Comparison of ENCODE assay signal across 8 cellular contexts in genomic region chr5:36875051-36875788, GRCh38. TPM values are rescaled to one million over a fixed set of nuclear protein-coding genes. Genes with fewer than 3 reads are reported as not detected.
A peak's percentile ranks its signal among the peaks of the same experiment; 100 is the strongest.
DNase-seq lines count a peak whose midpoint lies in the region; ATAC-seq and TF ChIP-seq lines count a peak whose summit lies in the region.

No MANE protein-coding gene starts in this region.

- H3K27me3 Mint-ChIP-seq in CD4-positive, alpha-beta T cell: no peaks in the 10 kb centered on the region
- peaks cover 2% of the 10 kb centered on the region for H3K27me3 Mint-ChIP-seq in HFFc6 (ENCODE audit: insufficient read depth)
- H3K27me3 Mint-ChIP-seq in type B pancreatic cell: no peaks in the 10 kb centered on the region

- H3K9me3 ChIP-seq in CD4-positive, alpha-beta T cell (ENCODE audit: control insufficient read depth, low read length): no peaks in the 10 kb centered on the region
- no peaks in the 10 kb centered on the region for H3K9me3 ChIP-seq in Panc1 (ENCODE audit: control insufficient read depth, insufficient read depth, low read depth, low read length)

- CTCF ChIA-PET in CD4-positive, alpha-beta T cell (lab: Charles Lee): interaction anchor here (0.7 to 1.8 kb wide), 9 partner anchors 8 to 136 kb away, joined by 3 to 8 read pairs (median 3); no protein-coding TSS in a partner anchor
- CTCF ChIA-PET in Panc1 (lab: Charles Lee): interaction anchor here (0.7 kb wide), 1 partner anchor 99 kb away, joined by 4 read pairs; no protein-coding TSS in a partner anchor

- H3K4me3 Mint-ChIP-seq in CD4-positive, alpha-beta T cell: peak overlapping the region; percentile 91
- H3K4me3 Mint-ChIP-seq in HFFc6 (peak overlapping the region; percentile 95), type B pancreatic cell (peak overlapping the region; percentile 92)

- peaks cover 57% of the 10 kb centered on the region for H3K4me1 Mint-ChIP-seq in CD4-positive, alpha-beta T cell (ENCODE audit: low read depth)
- H3K4me1 Mint-ChIP-seq in HFFc6 (ENCODE audit: low read depth) (peaks cover 55% of the 10 kb centered on the region), type B pancreatic cell (ENCODE audit: unreplicated experiment) (peaks cover 31% of the 10 kb centered on the region)

- peak overlapping the region; percentile 96 for H3K27ac ChIP-seq in CD4-positive, alpha-beta T cell (ENCODE audit: low read depth, low read length)
- H3K27ac ChIP-seq in Panc1 (ENCODE audit: low read length): peak overlapping the region; percentile 97

- DNase-seq in CD4-positive, alpha-beta T cell: peak; percentile 23 to 51 (median 32)
- DNase-seq in HFFc6 (peak; percentile 22), Panc1 (ENCODE audit: low read depth, low spot score) (no peak), globus pallidus (ENCODE audit: low spot score) (peak; percentile 57), nucleus accumbens (lab: John Stamatoyannopoulos, UW) (peak in 45 of 56 donors; percentile 5 to 71 (median 30)), type B pancreatic cell (ENCODE audit: extremely low spot score, unreplicated experiment) (no peak)
- DNase-seq in activated naive CD4-positive, alpha-beta T cell (lab: John Stamatoyannopoulos, UW): peak in 3 of 4 experiments; percentile 9 to 33 (median 10)

- POLR2A ChIA-PET in CD4-positive, alpha-beta T cell (lab: Charles Lee): interaction anchor here (0.7 to 3.0 kb wide), 23 partner anchors 7 to 1960 kb away, joined by 3 to 19 read pairs (median 4); partner anchors contain the start of genes BRIX1, LMBRD2, NADK2 and NUP155
- POLR2A ChIA-PET in Panc1 (lab: Charles Lee): interaction anchor here (0.6 kb wide), 1 partner anchor 78 kb away, joined by 3 read pairs; no protein-coding TSS in a partner anchor

- intact Hi-C loops in CD4-positive, alpha-beta T cell (cut with DNase I, micrococcal nuclease): loop anchor here (5.0 to 10.0 kb wide), 4 partner anchors 497 to 1960 kb away; partner anchors contain the start of genes BRIX1 (in 2 of the 2), NUP155 (in 2 of the 2), RAD1 (in 2 of the 2) and LMBRD2 (in 1 of the 2)
- intact Hi-C loops in Panc1 (cut with micrococcal nuclease; ENCODE audit: unreplicated experiment): loop anchor here (5.0 to 10.0 kb wide), 2 partner anchors 72 to 120 kb away; no protein-coding TSS in a partner anchor

- H3K36me3 Mint-ChIP-seq in CD4-positive, alpha-beta T cell (ENCODE audit: low read depth): peaks cover 46% of the 10 kb centered on the region
- H3K36me3 Mint-ChIP-seq in HFFc6 (ENCODE audit: low read depth): peaks cover 19% of the 10 kb centered on the region
- peaks cover 8% of the 10 kb centered on the region for H3K36me3 Mint-ChIP-seq in type B pancreatic cell

- in situ Hi-C loops in Panc1 (cut with HindIII; ENCODE audit: low pct_unique_long_range_greater_than_20kb, low sequenced_read_pairs): no loop called here

- H3K27ac Mint-ChIP-seq in CD4-positive, alpha-beta T cell: peak overlapping the region; percentile 91
- H3K27ac Mint-ChIP-seq in HFFc6: peak overlapping the region; percentile 98
- H3K27ac Mint-ChIP-seq in type B pancreatic cell: peak overlapping the region; percentile 95

- no peaks in the 10 kb centered on the region for H3K27me3 ChIP-seq in CD4-positive, alpha-beta T cell (ENCODE audit: control insufficient read depth, insufficient read depth, low read length)
- H3K27me3 ChIP-seq in Panc1 (ENCODE audit: control insufficient read depth, insufficient read depth, low read length): no peaks in the 10 kb centered on the region

- peak; percentile 28 for ATAC-seq in CD4-positive, alpha-beta T cell (ENCODE audit: poor library complexity)
- ATAC-seq in Panc1 (peak; percentile 57), GM21390 (IDR thresholded peaks at IDR 0.05; ENCODE audit: unreplicated experiment) (no peak)

- H3K9me3 Mint-ChIP-seq in CD4-positive, alpha-beta T cell: no peaks in the 10 kb centered on the region
- H3K9me3 Mint-ChIP-seq in HFFc6 (no peaks in the 10 kb centered on the region), type B pancreatic cell (no peaks in the 10 kb centered on the region)

- no peak for TF ChIP-seq CTCF in CD4-positive, alpha-beta T cell (IDR thresholded peaks at IDR 0.05)
- no peak for TF ChIP-seq CTCF in HFFc6 (IDR thresholded peaks at IDR 0.05)
- no peak for TF ChIP-seq CTCF in Panc1 (IDR thresholded peaks at IDR 0.05)
- no peak for TF ChIP-seq CTCF in type B pancreatic cell (conservative IDR thresholded peaks at IDR 0.05)

- BruUV-seq in Panc1 (replicated peaks; lab: Mats Ljungman, UMichigan): no TSS peak

- H3K4me1 ChIP-seq in Panc1 (ENCODE audit: control insufficient read depth, insufficient read depth, low read length): peaks cover 23% of the 10 kb centered on the region

- peak overlapping the region; percentile 84 to 96 for H3K4me3 ChIP-seq in Panc1 (ENCODE audit: low read depth in 2 of 2, low read length in 2 of 2)

- H3K36me3 ChIP-seq in Panc1 (ENCODE audit: control insufficient read depth, insufficient read depth, low read length): peaks cover 3% of the 10 kb centered on the region

RNA-seq across cellular contexts. Expression of gene NIPBL, which starts 1.3 kb away (rescaled TPM):
- total RNA-seq in CD4-positive, alpha-beta T cell: 100 to 1,000 TPM; 108 to 120 TPM
- 10 to 100 TPM; 31.6 to 35.7 (median 32.6) TPM for total RNA-seq in HFFc6 (2021; fragmentation: NEBNext Ultra II Directional; extraction: Animal tissue kit (Norgen Biotek cat#: 25700))
- total RNA-seq in Panc1 (2021; ENCODE audit: unreplicated experiment): 41.6 TPM
- 19.1 TPM for polyA plus RNA-seq in Panc1 (2012; ENCODE audit: insufficient read length)
- 52.8 and 65.7 TPM in 2 replicates for total RNA-seq in type B pancreatic cell (ENCODE audit: low replicate concordance)

Comparison
In these comparisons a context has a peak if more than half of its experiments do, and no peak if none do; other contexts are left out.
1. DNase-seq: peak in CD4-positive, alpha-beta T cell (10 of 10), HFFc6 (single experiment), activated naive CD4-positive, alpha-beta T cell (3 of 4), globus pallidus (single experiment) and nucleus accumbens (45 of 56); none in Panc1 (single experiment) and type B pancreatic cell (single experiment).
2. Peak in every context shown above with its lines, with median percentiles within 50 percentile points of each other: H3K27ac Mint-ChIP-seq and H3K4me3 Mint-ChIP-seq.